ENCODE assay signal across 1 cellular context in the genomic region with DNA sequence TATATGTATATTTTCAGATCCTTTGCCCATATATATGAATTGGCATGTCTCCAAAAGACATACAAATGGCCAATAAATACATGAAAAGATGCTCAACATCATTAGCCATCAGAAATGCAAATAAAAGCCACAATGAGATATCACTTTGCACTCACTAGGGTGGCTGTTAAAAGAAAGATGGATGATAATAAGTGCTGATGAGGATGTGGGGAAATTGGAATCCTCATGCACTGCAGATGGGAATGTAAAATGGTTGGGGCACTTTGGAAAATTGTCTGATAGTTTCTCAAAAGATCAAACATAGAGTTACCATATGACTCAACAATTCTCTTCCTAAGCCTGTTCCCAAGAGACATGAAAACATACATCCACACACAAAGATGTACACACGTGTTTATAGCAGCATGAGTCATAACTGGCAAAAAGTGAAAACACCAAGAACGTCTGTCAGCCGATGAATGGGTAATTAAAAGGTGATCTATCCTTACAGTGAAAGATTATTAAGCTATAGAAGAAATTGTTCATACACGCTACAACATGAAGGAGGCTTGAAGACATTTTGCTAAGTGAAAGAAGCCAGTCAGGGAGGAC.
TF ChIP-seq lines count a peak whose summit lies in the region.

No MANE protein-coding gene starts in this region.

TF ChIP-seq in GM12878, 131 proteins besides CTCF, POLR2A, EP300 and RAD21:
- TF ChIP-seq, protein P1, sequence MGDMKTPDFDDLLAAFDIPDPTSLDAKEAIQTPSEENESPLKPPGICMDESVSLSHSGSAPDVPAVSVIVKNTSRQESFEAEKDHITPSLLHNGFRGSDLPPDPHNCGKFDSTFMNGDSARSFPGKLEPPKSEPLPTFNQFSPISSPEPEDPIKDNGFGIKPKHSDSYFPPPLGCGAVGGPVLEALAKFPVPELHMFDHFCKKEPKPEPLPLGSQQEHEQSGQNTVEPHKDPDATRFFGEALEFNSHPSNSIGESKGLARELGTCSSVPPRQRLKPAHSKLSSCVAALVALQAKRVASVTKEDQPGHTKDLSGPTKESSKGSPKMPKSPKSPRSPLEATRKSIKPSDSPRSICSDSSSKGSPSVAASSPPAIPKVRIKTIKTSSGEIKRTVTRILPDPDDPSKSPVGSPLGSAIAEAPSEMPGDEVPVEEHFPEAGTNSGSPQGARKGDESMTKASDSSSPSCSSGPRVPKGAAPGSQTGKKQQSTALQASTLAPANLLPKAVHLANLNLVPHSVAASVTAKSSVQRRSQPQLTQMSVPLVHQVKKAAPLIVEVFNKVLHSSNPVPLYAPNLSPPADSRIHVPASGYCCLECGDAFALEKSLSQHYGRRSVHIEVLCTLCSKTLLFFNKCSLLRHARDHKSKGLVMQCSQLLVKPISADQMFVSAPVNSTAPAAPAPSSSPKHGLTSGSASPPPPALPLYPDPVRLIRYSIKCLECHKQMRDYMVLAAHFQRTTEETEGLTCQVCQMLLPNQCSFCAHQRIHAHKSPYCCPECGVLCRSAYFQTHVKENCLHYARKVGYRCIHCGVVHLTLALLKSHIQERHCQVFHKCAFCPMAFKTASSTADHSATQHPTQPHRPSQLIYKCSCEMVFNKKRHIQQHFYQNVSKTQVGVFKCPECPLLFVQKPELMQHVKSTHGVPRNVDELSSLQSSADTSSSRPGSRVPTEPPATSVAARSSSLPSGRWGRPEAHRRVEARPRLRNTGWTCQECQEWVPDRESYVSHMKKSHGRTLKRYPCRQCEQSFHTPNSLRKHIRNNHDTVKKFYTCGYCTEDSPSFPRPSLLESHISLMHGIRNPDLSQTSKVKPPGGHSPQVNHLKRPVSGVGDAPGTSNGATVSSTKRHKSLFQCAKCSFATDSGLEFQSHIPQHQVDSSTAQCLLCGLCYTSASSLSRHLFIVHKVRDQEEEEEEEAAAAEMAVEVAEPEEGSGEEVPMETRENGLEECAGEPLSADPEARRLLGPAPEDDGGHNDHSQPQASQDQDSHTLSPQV (IDR thresholded peaks at IDR 0.05) = no peak
- no peak for TF ChIP-seq ZNF622 (IDR thresholded peaks at IDR 0.05)
- TF ChIP-seq ZBED1 (IDR thresholded peaks at IDR 0.05; ENCODE audit: borderline replicate concordance) = no peak
- no peak for TF ChIP-seq YBX1 (IDR thresholded peaks at IDR 0.05)
- no peak for TF ChIP-seq ZBTB11 (CRISPR knock-in tag; IDR thresholded peaks at IDR 0.05)
- no peak for TF ChIP-seq IRF5 (IDR thresholded peaks at IDR 0.05; ENCODE audit: borderline replicate concordance)
- no peak for TF ChIP-seq SIX5 (IDR thresholded peaks at IDR 0.05; ENCODE audit: low read depth, low read length, severe bottlenecking)
- TF ChIP-seq ATF7 (IDR thresholded peaks at IDR 0.05; ENCODE audit: low read depth) = no peak
- TF ChIP-seq, protein P2, sequence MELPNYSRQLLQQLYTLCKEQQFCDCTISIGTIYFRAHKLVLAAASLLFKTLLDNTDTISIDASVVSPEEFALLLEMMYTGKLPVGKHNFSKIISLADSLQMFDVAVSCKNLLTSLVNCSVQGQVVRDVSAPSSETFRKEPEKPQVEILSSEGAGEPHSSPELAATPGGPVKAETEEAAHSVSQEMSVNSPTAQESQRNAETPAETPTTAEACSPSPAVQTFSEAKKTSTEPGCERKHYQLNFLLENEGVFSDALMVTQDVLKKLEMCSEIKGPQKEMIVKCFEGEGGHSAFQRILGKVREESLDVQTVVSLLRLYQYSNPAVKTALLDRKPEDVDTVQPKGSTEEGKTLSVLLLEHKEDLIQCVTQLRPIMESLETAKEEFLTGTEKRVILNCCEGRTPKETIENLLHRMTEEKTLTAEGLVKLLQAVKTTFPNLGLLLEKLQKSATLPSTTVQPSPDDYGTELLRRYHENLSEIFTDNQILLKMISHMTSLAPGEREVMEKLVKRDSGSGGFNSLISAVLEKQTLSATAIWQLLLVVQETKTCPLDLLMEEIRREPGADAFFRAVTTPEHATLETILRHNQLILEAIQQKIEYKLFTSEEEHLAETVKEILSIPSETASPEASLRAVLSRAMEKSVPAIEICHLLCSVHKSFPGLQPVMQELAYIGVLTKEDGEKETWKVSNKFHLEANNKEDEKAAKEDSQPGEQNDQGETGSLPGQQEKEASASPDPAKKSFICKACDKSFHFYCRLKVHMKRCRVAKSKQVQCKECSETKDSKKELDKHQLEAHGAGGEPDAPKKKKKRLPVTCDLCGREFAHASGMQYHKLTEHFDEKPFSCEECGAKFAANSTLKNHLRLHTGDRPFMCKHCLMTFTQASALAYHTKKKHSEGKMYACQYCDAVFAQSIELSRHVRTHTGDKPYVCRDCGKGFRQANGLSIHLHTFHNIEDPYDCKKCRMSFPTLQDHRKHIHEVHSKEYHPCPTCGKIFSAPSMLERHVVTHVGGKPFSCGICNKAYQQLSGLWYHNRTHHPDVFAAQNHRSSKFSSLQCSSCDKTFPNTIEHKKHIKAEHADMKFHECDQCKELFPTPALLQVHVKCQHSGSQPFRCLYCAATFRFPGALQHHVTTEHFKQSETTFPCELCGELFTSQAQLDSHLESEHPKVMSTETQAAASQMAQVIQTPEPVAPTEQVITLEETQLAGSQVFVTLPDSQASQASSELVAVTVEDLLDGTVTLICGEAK (IDR thresholded peaks at IDR 0.05; ENCODE audit: borderline replicate concordance) = no peak
- no peak for TF ChIP-seq SMARCA5 (IDR thresholded peaks at IDR 0.05)
- TF ChIP-seq PBX3 (IDR thresholded peaks at IDR 0.05; ENCODE audit: insufficient replicate concordance, low read depth, low read length) = no peak
- TF ChIP-seq NFIC (IDR thresholded peaks at IDR 0.05; ENCODE audit: low read depth, low read length) = no peak
- no peak for TF ChIP-seq RFX5 (IDR thresholded peaks at IDR 0.05; ENCODE audit: low read depth, low read length)
